ENCODE assay signal across 8 cellular contexts in the genomic region with DNA sequence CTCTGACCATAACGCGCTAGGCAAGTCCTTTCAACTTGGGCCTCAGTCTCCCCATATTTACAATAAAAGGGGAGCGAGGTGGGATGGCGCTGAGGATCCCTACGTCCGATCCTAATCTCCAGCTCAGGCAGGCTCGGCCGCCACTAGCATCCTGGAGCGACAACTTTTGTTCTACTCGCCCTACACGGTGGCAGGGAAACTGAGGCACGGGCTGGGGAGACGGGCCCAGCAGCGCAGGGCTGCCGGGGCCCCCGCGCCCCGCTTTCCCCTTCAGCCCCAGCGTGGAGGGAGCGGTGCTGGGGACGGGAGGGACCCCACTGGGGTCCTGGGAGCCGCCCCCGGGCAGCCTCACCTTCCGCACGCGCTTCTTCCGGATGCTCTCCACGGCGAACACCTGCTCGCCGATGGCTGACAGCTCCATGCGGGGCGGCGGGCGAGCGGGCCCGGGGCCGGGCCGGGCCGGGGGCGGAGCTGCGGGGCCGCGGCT. TPM values are rescaled to one million over a fixed set of nuclear protein-coding genes. Genes with fewer than 3 reads are reported as not detected.
DNase-seq lines count a peak whose midpoint lies in the region; ATAC-seq and TF ChIP-seq lines count a peak whose summit lies in the region.

No MANE protein-coding gene starts in this region.

- H3F3A ChIP-seq in Loucy (ENCODE audit: low read depth), result no peaks in the 10 kb centered on the region; the same call in 1 of the 2 replicates
- peaks cover 31% of the 10 kb centered on the region for H3F3A ChIP-seq in neural progenitor cell (ENCODE audit: low read depth)

- peaks cover 16% of the 10 kb centered on the region for H3K4me1 Mint-ChIP-seq in neural progenitor cell

- H3K9me2 ChIP-seq in Loucy (replicated peaks; ENCODE audit: low read depth, low read length), result no peaks in the 10 kb centered on the region

- H3K27me3 Mint-ChIP-seq in neural progenitor cell (ENCODE audit: insufficient read depth, low read depth), result peaks cover 32% of the 10 kb centered on the region

- H3K36me3 Mint-ChIP-seq in neural progenitor cell, result peaks cover 2% of the 10 kb centered on the region

- H2AFZ ChIP-seq in Loucy (ENCODE audit: low read length) (no peak overlapping the region), neural progenitor cell (replicated peaks) (no peak overlapping the region)

- H3K4me3 Mint-ChIP-seq in neural progenitor cell, result peak overlapping the region; percentile 78

- no peak overlapping the region for H3K27ac Mint-ChIP-seq in neural progenitor cell

- ATAC-seq in HG03159 (IDR thresholded peaks at IDR 0.05; ENCODE audit: unreplicated experiment), result no peak

- H3K79me2 ChIP-seq in Loucy (ENCODE audit: insufficient read depth, low read length) (no peaks in the 10 kb centered on the region), neural progenitor cell (ENCODE audit: low read depth) (no peaks in the 10 kb centered on the region)

- peak overlapping the region; percentile 53 to 87 (median 73) for H3K9ac ChIP-seq in BLaER1 treated with 17β-estradiol and CSF1 and Interleukin-3, amounts not matched to agents 10 nM and 100 nM
- H3K9ac ChIP-seq in Loucy (ENCODE audit: low read depth, low read length, poor library complexity, severe bottlenecking), result peak overlapping the region; percentile 54
- H3K9ac ChIP-seq in neural progenitor cell, result no peak overlapping the region

- no peaks in the 10 kb centered on the region for H3K9me3 ChIP-seq in BLaER1 treated with 17β-estradiol and CSF1 and Interleukin-3, amounts not matched to agents 10 nM and 100 nM (replicated peaks in 1 of 11)
- H3K9me3 ChIP-seq in Loucy (ENCODE audit: insufficient read depth, low read depth, low read length), result no peaks in the 10 kb centered on the region
- no peaks in the 10 kb centered on the region for H3K9me3 ChIP-seq in ectodermal cell (ENCODE audit: control insufficient read depth, low read length)
- no peaks in the 10 kb centered on the region for H3K9me3 ChIP-seq in neural progenitor cell (ENCODE audit: low read depth)

- H3K4me3 ChIP-seq in BLaER1 treated with 17β-estradiol and CSF1 and Interleukin-3, amounts not matched to agents 10 nM and 100 nM, result peak overlapping the region; percentile 69 to 85 (median 73)
- H3K4me3 ChIP-seq in Loucy (ENCODE audit: low read length, poor library complexity, severe bottlenecking) (peak overlapping the region; percentile 79), ectodermal cell (ENCODE audit: insufficient read depth, low read depth, low read length) (peak overlapping the region; percentile 34), neural progenitor cell (peak overlapping the region; percentile 55)

- H4K20me1 ChIP-seq in BLaER1 treated with 17β-estradiol and CSF1 and Interleukin-3, amounts not matched to agents 10 nM and 100 nM, result peaks cover 0 to 28% (median 8%) of the 10 kb centered on the region in 11 experiments; a peak in 8 of 22 replicates
- H4K20me1 ChIP-seq in Loucy (ENCODE audit: insufficient read depth, low read length, poor library complexity, severe bottlenecking) (no peaks in the 10 kb centered on the region), neural progenitor cell (ENCODE audit: low read depth) (no peaks in the 10 kb centered on the region)

- TF ChIP-seq CTCF in Loucy (conservative IDR thresholded peaks at IDR 0.05; ENCODE audit: low read length) (no peak), neural progenitor cell (IDR thresholded peaks at IDR 0.05) (no peak)

- H3K36me3 ChIP-seq in BLaER1 treated with 17β-estradiol and CSF1 and Interleukin-3, amounts not matched to agents 10 nM and 100 nM, result no peaks in the 10 kb centered on the region; a peak in 2 of 22 replicates
- H3K36me3 ChIP-seq in Loucy (ENCODE audit: insufficient read depth, low read length) (no peaks in the 10 kb centered on the region), ectodermal cell (ENCODE audit: control insufficient read depth, insufficient read depth, low read length) (no peaks in the 10 kb centered on the region), neural progenitor cell (no peaks in the 10 kb centered on the region)

- H3K4me1 ChIP-seq in BLaER1 treated with 17β-estradiol and CSF1 and Interleukin-3, amounts not matched to agents 10 nM and 100 nM, result peaks cover 0 to 31% (median 16%) of the 10 kb centered on the region in 10 experiments; a peak in 18 of 20 replicates
- H3K4me1 ChIP-seq in Loucy (ENCODE audit: insufficient read depth, low read length, poor library complexity, severe bottlenecking), result peaks cover 5% of the 10 kb centered on the region
- no peaks in the 10 kb centered on the region for H3K4me1 ChIP-seq in ectodermal cell (ENCODE audit: control insufficient read depth, insufficient read depth, low read length)
- H3K4me1 ChIP-seq in neural progenitor cell, result peaks cover 4% of the 10 kb centered on the region

- no peaks in the 10 kb centered on the region for H3K9me3 Mint-ChIP-seq in neural progenitor cell

- H3K27me3 ChIP-seq in BLaER1 treated with 17β-estradiol and CSF1 and Interleukin-3, amounts not matched to agents 10 nM and 100 nM, result peaks cover 21 to 44% (median 34%) of the 10 kb centered on the region in 11 experiments
- no peaks in the 10 kb centered on the region for H3K27me3 ChIP-seq in Loucy (ENCODE audit: insufficient read depth, low read length, poor library complexity, severe bottlenecking)
- H3K27me3 ChIP-seq in ectodermal cell (ENCODE audit: control insufficient read depth, insufficient read depth, low read length, poor library complexity, severe bottlenecking), result peaks cover 33% of the 10 kb centered on the region
- peaks cover 55% of the 10 kb centered on the region for H3K27me3 ChIP-seq in neural progenitor cell

- DNase-seq in neural progenitor cell (ENCODE audit: low spot score), result no peak
- no peak for DNase-seq in NK-92 treated with Interleukin-12 subunit alpha and Interleukin-12 subunit beta, amount 100 ng/mL, for 24 hours (lab: John Stamatoyannopoulos, UW)
- DNase-seq in anterior cingulate cortex (lab: John Stamatoyannopoulos, UW), result no peak
- no peak for DNase-seq in germinal center (ENCODE audit: low spot score)

- WGBS in ectodermal cell, 2 experiments, result 18 to 20% methylated on average over 44 of the region's 44 CpGs

- peak overlapping the region; percentile 87 to 100 (median 98) for H3K4me2 ChIP-seq in BLaER1 treated with 17β-estradiol and CSF1 and Interleukin-3, amounts not matched to agents 10 nM and 100 nM
- peak overlapping the region; percentile 61 for H3K4me2 ChIP-seq in Loucy (ENCODE audit: low read depth, low read length, poor library complexity, severe bottlenecking)
- H3K4me2 ChIP-seq in neural progenitor cell, result peak overlapping the region; percentile 92

- peak overlapping the region in 10 of 11 experiments; percentile 31 to 58 (median 50); a peak in 16 of 22 replicates for H3K27ac ChIP-seq in BLaER1 treated with 17β-estradiol and CSF1 and Interleukin-3, amounts not matched to agents 10 nM and 100 nM
- H3K27ac ChIP-seq in ectodermal cell (ENCODE audit: insufficient read depth, low read depth, low read length, poor library complexity, severe bottlenecking) (no peak overlapping the region), neural progenitor cell (no peak overlapping the region)

RNA-seq across cellular contexts. Expression of gene CBX7, which starts 0.4 kb away (rescaled TPM):
- polyA plus RNA-seq in ectodermal cell (2013, experiment 1 of 4), result 5.6 TPM
- polyA plus RNA-seq in ectodermal cell (2013, experiment 2 of 4), result 6.0 TPM
- 6.4 TPM for polyA plus RNA-seq in ectodermal cell (2013, experiment 3 of 4)
- 7.3 TPM for polyA plus RNA-seq in ectodermal cell (2013, experiment 4 of 4)
- 0.71 and 7.7 TPM in 2 replicates for total RNA-seq in neural progenitor cell (ENCODE audit: low replicate concordance)

RNA-seq across cellular contexts. Expression of gene APOBEC3H, which starts 55.0 kb away (rescaled TPM):
- not detected for polyA plus RNA-seq in ectodermal cell (2013, experiment 1 of 4)
- 0.62 TPM for polyA plus RNA-seq in ectodermal cell (2013, experiment 2 of 4)
- polyA plus RNA-seq in ectodermal cell (2013, experiment 3 of 4), result 0.27 TPM
- polyA plus RNA-seq in ectodermal cell (2013, experiment 4 of 4), result 0.65 TPM
- total RNA-seq in neural progenitor cell (ENCODE audit: low replicate concordance), result 0.87 and 1.4 TPM in 2 replicates

Comparison
In these comparisons a context has a peak if more than half of its experiments do, and no peak if none do; other contexts are left out.
1. H3K27ac ChIP-seq: peak in BLaER1 treated with 17β-estradiol and CSF1 and Interleukin-3, amounts not matched to agents 10 nM and 100 nM (10 of 11); none in ectodermal cell (single experiment) and neural progenitor cell (single experiment).
2. Peak in every context shown above with its lines, with median percentiles within 50 percentile points of each other: H3K4me2 ChIP-seq and H3K4me3 ChIP-seq.